In the genomic region with DNA sequence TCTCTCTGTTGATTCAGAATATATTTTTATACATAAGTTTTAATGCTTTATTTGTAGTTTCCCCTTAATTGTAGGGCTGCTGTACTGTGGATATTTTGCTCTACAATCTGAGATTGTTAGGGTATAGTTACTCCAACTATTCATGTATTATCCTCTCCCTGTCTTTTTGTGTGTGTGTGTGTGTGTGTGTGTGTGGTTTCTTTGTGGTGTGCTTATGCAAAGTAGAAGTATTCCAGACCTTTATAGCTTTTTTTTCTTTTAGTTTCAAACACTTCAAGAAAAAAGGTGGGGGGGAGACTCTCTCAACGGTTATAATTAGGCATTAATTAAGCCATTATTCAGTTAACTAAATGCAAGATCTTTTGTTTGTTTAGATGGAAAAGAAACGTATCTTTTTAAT, we compare ENCODE assay signal across 25 cellular contexts. TPM values are rescaled to one million over a fixed set of nuclear protein-coding genes. Genes with fewer than 3 reads are reported as not detected.
"Had no signal": no experiment of that assay in that cellular context is flagged by ENCODE, and none has a peak within 500 bp of the region (broad histone marks: within the 10 kb centered on the region; RNA-seq: fewer than 3 reads in every experiment).

No MANE protein-coding gene starts in this region.

- H3K4me3 Mint-ChIP-seq: activated naive CD8-positive, alpha-beta T cell treated with anti-CD3 and anti-CD28 coated beads for 36 hours; activated T-cell treated with anti-CD3 and anti-CD28 coated beads, Interleukin-2, amount 50 U/mL, for 24 hours; activated T-helper 17 cell treated with anti-CD3 and anti-CD28 coated beads, Interleukin-2, amount 50 U/mL, for 72 hours; central memory CD8-positive, alpha-beta T cell; mesothelial cell of epicardium; naive thymus-derived CD8-positive, alpha-beta T cell; stimulated activated naive B cell treated with anti-CD40 and anti-IgM and Interleukin-4, amounts not matched to agents 10 μg/mL and 1 μg/mL and 100 μg/mL, for 72 hours; T-helper 2 cell treated with Interferon-gamma antibody and Interleukin-4, amounts not matched to agents 5 μg/mL and 100 μg/mL, for 36 hours had no signal

- H3K9me3 Mint-ChIP-seq: activated naive CD8-positive, alpha-beta T cell treated with anti-CD3 and anti-CD28 coated beads for 36 hours; activated T-cell treated with anti-CD3 and anti-CD28 coated beads, Interleukin-2, amount 50 U/mL, for 24 hours; activated T-helper 17 cell treated with anti-CD3 and anti-CD28 coated beads, Interleukin-2, amount 50 U/mL, for 72 hours; central memory CD8-positive, alpha-beta T cell; mesothelial cell of epicardium; naive thymus-derived CD8-positive, alpha-beta T cell; stimulated activated naive B cell treated with anti-CD40 and anti-IgM and Interleukin-4, amounts not matched to agents 10 μg/mL and 1 μg/mL and 100 μg/mL, for 72 hours; T-helper 2 cell treated with Interferon-gamma antibody and Interleukin-4, amounts not matched to agents 5 μg/mL and 100 μg/mL, for 36 hours had no signal

- H3K9me3 ChIP-seq: breast epithelium, esophagus muscularis mucosa, gastroesophageal sphincter, testis had no signal

- H3K27me3 Mint-ChIP-seq: activated T-helper 17 cell treated with anti-CD3 and anti-CD28 coated beads, Interleukin-2, amount 50 U/mL, for 72 hours; central memory CD8-positive, alpha-beta T cell; progenitor cell of endocrine pancreas had no signal

- H3K27ac ChIP-seq: breast epithelium, esophagus muscularis mucosa, gastroesophageal sphincter, testis, WERI-Rb-1 had no signal

- DNase-seq: activated CD4-positive, alpha-beta T cell treated with anti-CD3 and anti-CD28 coated beads for 1 hour; activated CD4-positive, alpha-beta T cell treated with anti-CD3 and anti-CD28 coated beads, Interleukin-2, amount 50 U/mL, for 4 hours; activated CD8-positive, alpha-beta memory T cell treated with anti-CD3 and anti-CD28 coated beads for 24 hours; activated CD8-positive, alpha-beta memory T cell treated with anti-CD3 and anti-CD28 coated beads, Interleukin-2, amount 50 U/mL, for 4 hours; activated naive CD4-positive, alpha-beta T cell; activated T-cell treated with anti-CD3 and anti-CD28 coated beads, Interleukin-2, amount 50 U/mL, for 24 hours; head of caudate nucleus; hypothalamus; left ventricle myocardium superior; mammary epithelial cell; stimulated activated CD4-positive, alpha-beta T cell treated with anti-CD3 and anti-CD28 coated beads, Interleukin-2, amount 100 ng/mL, for 48 hours; stimulated activated naive B cell treated with anti-CD40 and anti-IgM and Interleukin-4, amounts not matched to agents 10 μg/mL and 1 μg/mL and 100 μg/mL, for 72 hours; testis; trophoblast cell; WERI-Rb-1 had no signal

- ATAC-seq: gastroesophageal sphincter, left ventricle myocardium superior had no signal

- H3K36me3 Mint-ChIP-seq: activated naive CD8-positive, alpha-beta T cell treated with anti-CD3 and anti-CD28 coated beads for 36 hours; mesothelial cell of epicardium; naive thymus-derived CD8-positive, alpha-beta T cell; stimulated activated naive B cell treated with anti-CD40 and anti-IgM and Interleukin-4, amounts not matched to agents 10 μg/mL and 1 μg/mL and 100 μg/mL, for 72 hours had no signal

- H3K27me3 ChIP-seq: breast epithelium, esophagus muscularis mucosa, gastroesophageal sphincter, testis had no signal

- H3K4me1 Mint-ChIP-seq: activated T-helper 17 cell treated with anti-CD3 and anti-CD28 coated beads, Interleukin-2, amount 50 U/mL, for 72 hours; central memory CD8-positive, alpha-beta T cell had no signal

- H3K4me3 ChIP-seq: breast epithelium, esophagus muscularis mucosa, gastroesophageal sphincter, testis had no signal

- H3K36me3 ChIP-seq: breast epithelium, esophagus muscularis mucosa, gastroesophageal sphincter, WERI-Rb-1 had no signal

- H3K4me1 ChIP-seq: testis had no signal

- H3K27ac Mint-ChIP-seq: activated naive CD8-positive, alpha-beta T cell treated with anti-CD3 and anti-CD28 coated beads for 36 hours; activated T-cell treated with anti-CD3 and anti-CD28 coated beads, Interleukin-2, amount 50 U/mL, for 24 hours; activated T-helper 17 cell treated with anti-CD3 and anti-CD28 coated beads, Interleukin-2, amount 50 U/mL, for 72 hours; mesothelial cell of epicardium; naive thymus-derived CD8-positive, alpha-beta T cell; progenitor cell of endocrine pancreas; stimulated activated naive B cell treated with anti-CD40 and anti-IgM and Interleukin-4, amounts not matched to agents 10 μg/mL and 1 μg/mL and 100 μg/mL, for 72 hours; T-helper 2 cell treated with Interferon-gamma antibody and Interleukin-4, amounts not matched to agents 5 μg/mL and 100 μg/mL, for 36 hours had no signal

RNA-seq across cellular contexts. Expression of gene SMAD1, which starts 6.7 kb away (rescaled TPM):
- total RNA-seq: naive thymus-derived CD8-positive, alpha-beta T cell had no signal
